In genomic region chr3:171553085-171553484, GRCh38 we compare ENCODE assay signal across 21 cellular contexts.
"Had no signal": no experiment of that assay in that cellular context is flagged by ENCODE, and none has a peak within 500 bp of the region (broad histone marks: within the 10 kb centered on the region; RNA-seq: fewer than 3 reads in every experiment).

No MANE protein-coding gene starts in this region.

- H3K27ac Mint-ChIP-seq: activated CD4-positive, alpha-beta memory T cell treated with anti-CD3 and anti-CD28 coated beads for 36 hours; activated naive CD8-positive, alpha-beta T cell treated with anti-CD3 and anti-CD28 coated beads for 36 hours; activated T-helper 1 cell treated with anti-CD3 and anti-CD28 coated beads, Interleukin-12 subunit alpha, Interleukin-12 subunit beta, Interleukin-2, Interleukin-4 antibody, amounts not matched to agents 30 ng/mL and 10 ng/mL and 1 ng/mL, durations not matched to agents 14 hours and 24 hours and 36 hours; dendritic cell treated with granulocyte-macrophage colony-stimulating factor and Interleukin-4, amounts not matched to agents 40 ng/mL and 50 ng/mL, for 4 days; naive B cell; stimulated activated naive CD8-positive, alpha-beta T cell treated with anti-CD3 and anti-CD28 coated beads, Interleukin-15, Interleukin-2, amounts not matched to agents 100 ng/mL and 50 ng/mL, for 24 hours; WTC11 had no signal

- ATAC-seq: mucosa of descending colon, psoas muscle, right cardiac atrium, WTC11 had no signal

- H3K4me1 ChIP-seq: psoas muscle had no signal

- H3K4me1 Mint-ChIP-seq: naive B cell had no signal

- H3K9me3 Mint-ChIP-seq: activated CD4-positive, alpha-beta memory T cell treated with anti-CD3 and anti-CD28 coated beads for 36 hours; activated naive CD8-positive, alpha-beta T cell treated with anti-CD3 and anti-CD28 coated beads for 36 hours; activated T-helper 1 cell treated with anti-CD3 and anti-CD28 coated beads, Interleukin-12 subunit alpha, Interleukin-12 subunit beta, Interleukin-2, Interleukin-4 antibody, amounts not matched to agents 30 ng/mL and 10 ng/mL and 1 ng/mL, durations not matched to agents 14 hours and 24 hours and 36 hours; dendritic cell treated with granulocyte-macrophage colony-stimulating factor and Interleukin-4, amounts not matched to agents 40 ng/mL and 50 ng/mL, for 4 days; naive B cell; stimulated activated naive CD8-positive, alpha-beta T cell treated with anti-CD3 and anti-CD28 coated beads, Interleukin-15, Interleukin-2, amounts not matched to agents 100 ng/mL and 50 ng/mL, for 24 hours; WTC11 had no signal

- H3K36me3 Mint-ChIP-seq: activated CD4-positive, alpha-beta memory T cell treated with anti-CD3 and anti-CD28 coated beads for 36 hours; naive B cell; WTC11 had no signal

- H3K27me3 Mint-ChIP-seq: activated CD4-positive, alpha-beta memory T cell treated with anti-CD3 and anti-CD28 coated beads for 36 hours; activated naive CD8-positive, alpha-beta T cell treated with anti-CD3 and anti-CD28 coated beads for 36 hours; dendritic cell treated with granulocyte-macrophage colony-stimulating factor and Interleukin-4, amounts not matched to agents 40 ng/mL and 50 ng/mL, for 4 days; naive B cell; stimulated activated naive CD8-positive, alpha-beta T cell treated with anti-CD3 and anti-CD28 coated beads, Interleukin-15, Interleukin-2, amounts not matched to agents 100 ng/mL and 50 ng/mL, for 24 hours had no signal

- H3K4me3 Mint-ChIP-seq: activated CD4-positive, alpha-beta memory T cell treated with anti-CD3 and anti-CD28 coated beads for 36 hours; activated naive CD8-positive, alpha-beta T cell treated with anti-CD3 and anti-CD28 coated beads for 36 hours; activated T-helper 1 cell treated with anti-CD3 and anti-CD28 coated beads, Interleukin-12 subunit alpha, Interleukin-12 subunit beta, Interleukin-2, Interleukin-4 antibody, amounts not matched to agents 30 ng/mL and 10 ng/mL and 1 ng/mL, durations not matched to agents 14 hours and 24 hours and 36 hours; dendritic cell treated with granulocyte-macrophage colony-stimulating factor and Interleukin-4, amounts not matched to agents 40 ng/mL and 50 ng/mL, for 4 days; naive B cell; neural crest cell; stimulated activated naive CD8-positive, alpha-beta T cell treated with anti-CD3 and anti-CD28 coated beads, Interleukin-15, Interleukin-2, amounts not matched to agents 100 ng/mL and 50 ng/mL, for 24 hours; WTC11 had no signal

- H3K4me3 ChIP-seq: esophagus muscularis mucosa, mucosa of descending colon, psoas muscle, skin epidermis, tibial nerve had no signal

- H3K27ac ChIP-seq: esophagus muscularis mucosa, psoas muscle, tibial nerve had no signal

- H3K36me3 ChIP-seq: esophagus muscularis mucosa, tibial nerve had no signal

- DNase-seq: activated CD4-positive, alpha-beta memory T cell treated with anti-CD3 and anti-CD28 coated beads for 36 hours; activated CD4-positive, alpha-beta T cell treated with anti-CD3 and anti-CD28 coated beads for 4 hours; activated naive CD8-positive, alpha-beta T cell treated with anti-CD3 and anti-CD28 coated beads for 36 hours; activated T-cell treated with anti-CD3 and anti-CD28 coated beads for 4 hours; amniotic stem cell; effector memory CD4-positive, alpha-beta T cell; mesenchymal stem cell; mucosa of descending colon; naive B cell; psoas muscle; right cardiac atrium; stimulated activated CD4-positive, alpha-beta T cell treated with anti-CD3 and anti-CD28 coated beads, Interleukin-15, amount 100 ng/mL, for 24 hours; stimulated activated CD4-positive, alpha-beta T cell treated with anti-CD3 and anti-CD28 coated beads, Interleukin-2, amount 100 ng/mL, for 48 hours had no signal

- H3K27me3 ChIP-seq: esophagus muscularis mucosa, tibial nerve had no signal

- H3K9me3 ChIP-seq: esophagus muscularis mucosa, mucosa of descending colon, psoas muscle, tibial nerve had no signal
